8 cellular contexts compared by ENCODE assay signal in genomic region chr1:76354236-76354635, GRCh38.
"Had no signal": no experiment of that assay in that cellular context is flagged by ENCODE, and none has a peak within 500 bp of the region (broad histone marks: within the 10 kb centered on the region; RNA-seq: fewer than 3 reads in every experiment).

No MANE protein-coding gene starts in this region.

- H3K36me3 ChIP-seq: WERI-Rb-1 had no signal

- ATAC-seq: activated CD4-positive, alpha-beta T cell treated with anti-CD3 and anti-CD28 coated beads for 36 hours; activated CD4-positive, CD25-positive, alpha-beta regulatory T cell treated with anti-CD3 and anti-CD28 coated beads, Interleukin-2, amount 50 U/mL, for 24 hours; activated CD8-positive, alpha-beta memory T cell treated with anti-CD3 and anti-CD28 coated beads, Interleukin-2, amount 10 ng/mL, durations not matched to agents 7 days and 5 days; activated CD8-positive, alpha-beta T cell treated with anti-CD3 and anti-CD28 coated beads for 36 hours; activated CD8-positive, alpha-beta T cell treated with anti-CD3 and anti-CD28 coated beads, Interleukin-2, amount 10 ng/mL, durations not matched to agents 7 days and 5 days; T-helper 17 cell; WTC11 had no signal

- H3K27ac ChIP-seq: WERI-Rb-1 had no signal
